Comparison of ENCODE assay signal across 8 cellular contexts in the genomic region with DNA sequence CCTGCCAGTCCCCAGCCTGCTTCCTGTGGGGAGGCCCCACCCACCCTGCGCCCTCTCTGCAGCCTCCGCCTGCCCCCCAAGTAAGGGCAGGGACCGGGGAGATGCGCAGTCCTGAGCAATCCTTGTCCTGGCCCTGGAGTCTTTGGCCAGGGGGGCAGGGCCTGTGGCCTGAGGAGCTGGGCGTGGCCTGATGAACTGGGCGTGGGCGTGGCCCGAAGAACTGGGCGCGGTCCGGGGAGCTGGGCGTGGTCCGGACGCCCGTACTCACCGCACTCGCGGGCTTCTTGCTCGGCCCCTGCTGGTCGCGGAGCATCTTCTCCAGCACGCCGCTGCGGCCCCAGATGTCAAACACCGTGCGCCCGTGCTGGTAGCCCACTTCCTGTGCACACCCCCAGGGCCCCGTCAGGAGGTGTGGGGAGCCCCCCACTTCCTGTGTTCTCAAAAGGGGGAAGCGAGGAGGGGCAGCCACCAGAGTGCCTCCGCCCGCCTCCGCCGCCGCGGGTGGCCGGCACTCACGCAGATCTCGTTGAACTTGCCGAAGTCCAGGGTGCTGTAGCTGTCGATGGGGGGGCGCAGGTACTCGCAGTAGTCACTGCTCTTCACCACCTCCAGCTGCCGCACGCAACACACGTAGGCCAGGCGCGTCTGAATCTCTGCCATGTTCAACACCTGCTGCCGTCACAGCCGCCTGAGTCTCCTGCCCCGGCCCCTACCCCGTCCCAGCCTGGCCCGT. TPM values are rescaled to one million over a fixed set of nuclear protein-coding genes. Genes with fewer than 3 reads are reported as not detected.
DNase-seq lines count a peak whose midpoint lies in the region; ATAC-seq and TF ChIP-seq lines count a peak whose summit lies in the region.

No MANE protein-coding gene starts in this region.

- in situ Hi-C loops in astrocyte of the cerebellum (cut with HindIII; ENCODE audit: low sequenced_read_pairs) (no loop called here), G401 (cut with HindIII; ENCODE audit: low sequenced_read_pairs) (no loop called here)

- H3K27ac ChIP-seq in DND-41 (ENCODE audit: low read length) (no peak overlapping the region), uterus (no peak overlapping the region)

- H3K9ac ChIP-seq in DND-41 (ENCODE audit: low read depth, low read length), result no peak overlapping the region

- no peaks in the 10 kb centered on the region for H3K9me3 ChIP-seq in DND-41 (ENCODE audit: insufficient read depth, low read length, severe bottlenecking)
- no peaks in the 10 kb centered on the region for H3K9me3 ChIP-seq in uterus

- no peaks in the 10 kb centered on the region for H3K27me3 Mint-ChIP-seq in T-helper 2 cell treated with Interferon-gamma antibody and Interleukin-4, amounts not matched to agents 5 μg/mL and 100 μg/mL, for 36 hours (ENCODE audit: low read depth)
- peaks cover 18% of the 10 kb centered on the region for H3K27me3 Mint-ChIP-seq in nephron progenitor cell (ENCODE audit: low read depth, poor library complexity)

- DNase-seq in DND-41 (peak; percentile 86), astrocyte of the cerebellum (ENCODE audit: low read depth) (no peak), nephron progenitor cell (peak; percentile 83), uterus (peak; percentile 34 to 43), left lobe of liver (ENCODE audit: low spot score) (no peak), G401 (ENCODE audit: low spot score) (no peak)
- DNase-seq in T-helper 2 cell treated with Interferon-gamma antibody and Interleukin-4, amounts not matched to agents 5 μg/mL and 100 μg/mL, for 36 hours (ENCODE audit: low spot score), result peak; percentile 85

- H3K27me3 ChIP-seq in DND-41 (ENCODE audit: insufficient read depth, low read length, poor library complexity) (peaks cover 7% of the 10 kb centered on the region), uterus (no peaks in the 10 kb centered on the region)

- H3K36me3 ChIP-seq in DND-41 (ENCODE audit: insufficient read depth, low read length) (no peaks in the 10 kb centered on the region), uterus (no peaks in the 10 kb centered on the region)

- no peak overlapping the region for H2AFZ ChIP-seq in DND-41 (ENCODE audit: low read depth, low read length)

- no peak for TF ChIP-seq POLR2A in uterus (IDR thresholded peaks at IDR 0.05)

- H3K4me3 Mint-ChIP-seq in T-helper 2 cell treated with Interferon-gamma antibody and Interleukin-4, amounts not matched to agents 5 μg/mL and 100 μg/mL, for 36 hours, result peak overlapping the region; percentile 76
- no peak overlapping the region for H3K4me3 Mint-ChIP-seq in nephron progenitor cell

- H4K20me1 ChIP-seq in DND-41 (ENCODE audit: insufficient read depth, low read length), result peaks cover 47% of the 10 kb centered on the region

- H3K4me1 Mint-ChIP-seq in T-helper 2 cell treated with Interferon-gamma antibody and Interleukin-4, amounts not matched to agents 5 μg/mL and 100 μg/mL, for 36 hours (ENCODE audit: low read depth), result peaks cover 7% of the 10 kb centered on the region
- peaks cover 5% of the 10 kb centered on the region for H3K4me1 Mint-ChIP-seq in nephron progenitor cell

- intact Hi-C loops in uterus (cut with DNase I; ENCODE audit: low total_unique reads), result no loop called here

- H3K36me3 Mint-ChIP-seq in T-helper 2 cell treated with Interferon-gamma antibody and Interleukin-4, amounts not matched to agents 5 μg/mL and 100 μg/mL, for 36 hours (ENCODE audit: low read depth), result peaks cover 2% of the 10 kb centered on the region
- no peaks in the 10 kb centered on the region for H3K36me3 Mint-ChIP-seq in nephron progenitor cell (ENCODE audit: low read depth)

- H3K9me3 Mint-ChIP-seq in T-helper 2 cell treated with Interferon-gamma antibody and Interleukin-4, amounts not matched to agents 5 μg/mL and 100 μg/mL, for 36 hours, result no peaks in the 10 kb centered on the region
- H3K9me3 Mint-ChIP-seq in nephron progenitor cell, result no peaks in the 10 kb centered on the region

- peak overlapping the region; percentile 88 for H3K27ac Mint-ChIP-seq in T-helper 2 cell treated with Interferon-gamma antibody and Interleukin-4, amounts not matched to agents 5 μg/mL and 100 μg/mL, for 36 hours
- no peak overlapping the region for H3K27ac Mint-ChIP-seq in nephron progenitor cell

- H3K4me3 ChIP-seq in DND-41 (ENCODE audit: low read depth in 1 of 2, low read length in 2 of 2), result peak overlapping the region in 1 of 2 experiments; percentile 18; a peak in 2 of 4 replicates
- H3K4me3 ChIP-seq in astrocyte of the cerebellum (ENCODE audit: low read depth, low read length), result no peak overlapping the region
- no peak overlapping the region for H3K4me3 ChIP-seq in uterus

- H3K4me2 ChIP-seq in DND-41 (ENCODE audit: insufficient read depth, low read length), result peak overlapping the region; percentile 47

- H3K4me1 ChIP-seq in DND-41 (ENCODE audit: insufficient read depth, low read length) (peaks cover 16% of the 10 kb centered on the region), uterus (peaks cover 0 to 16% of the 10 kb centered on the region in 2 donors)

- peak; percentile 36 for TF ChIP-seq CTCF in DND-41 (IDR thresholded peaks at IDR 0.05; ENCODE audit: borderline replicate concordance, extremely low read depth, low read length, poor library complexity, severe bottlenecking)
- TF ChIP-seq CTCF in astrocyte of the cerebellum (IDR thresholded peaks at IDR 0.05; ENCODE audit: low read depth, low read length, missing control alignments), result peak; percentile 2
- no peak for TF ChIP-seq CTCF in nephron progenitor cell (IDR thresholded peaks at IDR 0.05)
- TF ChIP-seq CTCF in uterus (IDR thresholded peaks at IDR 0.05), result no peak

- ATAC-seq in DND-41 (ENCODE audit: insufficient read depth, low read depth) (peak; percentile 93), HG02678 (IDR thresholded peaks at IDR 0.05; ENCODE audit: unreplicated experiment) (peak; percentile 32), left lobe of liver (no peak)

- H3K79me2 ChIP-seq in DND-41 (ENCODE audit: insufficient read depth, low read length), result no peaks in the 10 kb centered on the region

RNA-seq across cellular contexts. Expression of gene NSMF, which starts 2.7 kb away (rescaled TPM):
- total RNA-seq in uterus (10 to 100 TPM; 17.4 to 40.7 (median 32.1) TPM), left lobe of liver (23.0 TPM)
- total RNA-seq in G401 (2014; rRNA removed; shearing (Covaris generic)), result 76.9 and 96.6 TPM in 2 replicates

RNA-seq across cellular contexts. Expression of gene ENTPD8, which starts 20.7 kb away (rescaled TPM):
- total RNA-seq in uterus, result under 1 TPM in 1 of 4 donors, not detected in 3; 0.21 TPM
- total RNA-seq in left lobe of liver, result 9.0 TPM
- total RNA-seq in G401 (2014; rRNA removed; shearing (Covaris generic)), result 1.6 and 1.9 TPM in 2 replicates

RNA-seq across cellular contexts. Expression of gene NOXA1, which starts 38.6 kb away (rescaled TPM):
- total RNA-seq in uterus, result 10 to 100 TPM in 1 of 4 donors, 1 to 10 TPM in 2, under 1 TPM in 1; 0.29 to 13.3 (median 3.4) TPM
- total RNA-seq in left lobe of liver, result 6.0 TPM
- 0.18 TPM in 1 of 2 replicates, not detected in the other for total RNA-seq in G401 (2014; rRNA removed; shearing (Covaris generic))

RNA-seq across cellular contexts. Expression of gene EXD3, which starts 38.9 kb away (rescaled TPM):
- total RNA-seq in uterus, result 10 to 100 TPM; 11.8 to 49.0 (median 31.5) TPM
- 19.3 TPM for total RNA-seq in left lobe of liver
- 4.8 and 7.9 TPM in 2 replicates for total RNA-seq in G401 (2014; rRNA removed; shearing (Covaris generic))

Comparison
In these comparisons a context has a peak if more than half of its experiments do, and no peak if none do; other contexts are left out.
1. DNase-seq: peak in DND-41 (single experiment), T-helper 2 cell treated with Interferon-gamma antibody and Interleukin-4, amounts not matched to agents 5 μg/mL and 100 μg/mL, for 36 hours (single experiment), nephron progenitor cell (single experiment) and uterus (2 of 2); none in astrocyte of the cerebellum (single experiment), left lobe of liver (single experiment) and G401 (single experiment).
2. CTCF ChIP-seq: peak in DND-41 (single experiment) and astrocyte of the cerebellum (single experiment); none in nephron progenitor cell (single experiment) and uterus (0 of 4).